ENCODE assay signal across 17 cellular contexts in the genomic region with DNA sequence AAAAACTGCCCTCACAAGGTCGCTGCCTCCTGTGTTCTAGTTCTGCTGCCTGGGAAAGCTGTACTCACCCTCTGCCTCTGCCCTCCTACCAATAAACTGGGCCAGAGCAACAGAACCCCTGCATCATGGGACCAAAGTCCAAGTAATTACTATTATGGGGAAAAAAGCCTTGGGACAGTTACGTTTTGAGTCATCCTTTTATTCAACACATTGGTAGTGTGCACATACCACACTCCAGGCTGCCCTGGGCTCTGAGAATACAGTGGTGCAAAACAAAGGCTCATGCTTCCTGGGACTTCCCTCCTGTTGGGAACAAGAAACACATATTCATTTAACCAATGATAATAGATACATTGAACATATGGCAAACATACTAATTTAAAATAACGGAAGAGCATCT. TPM values are rescaled to one million over a fixed set of nuclear protein-coding genes. Genes with fewer than 3 reads are reported as not detected.
DNase-seq lines count a peak whose midpoint lies in the region; ATAC-seq and TF ChIP-seq lines count a peak whose summit lies in the region.
"Had no signal": no experiment of that assay in that cellular context is flagged by ENCODE, and none has a peak within 500 bp of the region (broad histone marks: within the 10 kb centered on the region; RNA-seq: fewer than 3 reads in every experiment).

No MANE protein-coding gene starts in this region.

- no peaks in the 10 kb centered on the region for H3K36me3 Mint-ChIP-seq in nephron progenitor cell (ENCODE audit: low read depth)

- TF ChIP-seq EP300 in ovary (IDR thresholded peaks at IDR 0.05), result no peak

- no peak for TF ChIP-seq POLR2A in ovary (IDR thresholded peaks at IDR 0.05)

- no peak for TF ChIP-seq CTCF in left ventricle myocardium inferior (IDR thresholded peaks at IDR 0.05; ENCODE audit: borderline replicate concordance)
- no peak for TF ChIP-seq CTCF in coronary artery (IDR thresholded peaks at IDR 0.05)
- TF ChIP-seq CTCF in nephron progenitor cell (IDR thresholded peaks at IDR 0.05), result no peak
- no peak for TF ChIP-seq CTCF in ovary (IDR thresholded peaks at IDR 0.05)

- no peak for ATAC-seq in Right ventricle myocardium inferior
- ATAC-seq in aorta (ENCODE audit: low FRiP score), result peak; percentile 19
- ATAC-seq: K562, PC-3 had no signal

- WGBS in aorta, 2 donors, result 38 to 42% methylated on average over 3 of the region's 3 CpGs
- WGBS in ovary, 3 donors, result 42 to 71% (median 48%) methylated on average over 3 of the region's 3 CpGs

- H3K27me3 Mint-ChIP-seq in nephron progenitor cell (ENCODE audit: low read depth, poor library complexity), result peaks cover 6% of the 10 kb centered on the region

- DNase-seq in left ventricle myocardium inferior (no peak), Right ventricle myocardium inferior (ENCODE audit: missing footprints) (no peak), coronary artery (ENCODE audit: low spot score) (no peak), nephron progenitor cell (no peak), aorta (no peak), iPS-NIHi11 (ENCODE audit: low spot score) (no peak), ovary (no peak), NCI-H524 (lab: John Stamatoyannopoulos, UW) (no peak)
- DNase-seq: 8988T, NCI-H1436 treated with DMSO at 0.1 percent for 48 hours, NCI-H2029 treated with DMSO at 0.1 percent for 48 hours, NCI-H2171 treated with DMSO at 0.1 percent for 48 hours, NCI-H446 treated with DMSO at 0.1 percent for 48 hours, NCI-H774, PC-3 had no signal

- H3K4me1 ChIP-seq in left ventricle myocardium inferior, result peaks cover 52% of the 10 kb centered on the region
- no peaks in the 10 kb centered on the region for H3K4me1 ChIP-seq in aorta (ENCODE audit: control insufficient read depth in 1 of 2, insufficient read depth in 2 of 2, low read length in 2 of 2)
- H3K4me1 ChIP-seq in ovary (ENCODE audit: insufficient read depth), result no peaks in the 10 kb centered on the region

- no peak overlapping the region for H3K4me3 ChIP-seq in left ventricle myocardium inferior
- peak overlapping the region; percentile 18 for H3K4me3 ChIP-seq in coronary artery
- H3K4me3 ChIP-seq in aorta (ENCODE audit: low read length in 2 of 2), result no peak overlapping the region
- no peak overlapping the region for H3K4me3 ChIP-seq in ovary
- H3K4me3 ChIP-seq: K562 had no signal

- H3K36me3 ChIP-seq in left ventricle myocardium inferior, result no peaks in the 10 kb centered on the region
- H3K36me3 ChIP-seq in aorta (ENCODE audit: control insufficient read depth in 1 of 2, insufficient read depth in 2 of 2, low read length in 1 of 2), result no peaks in the 10 kb centered on the region
- no peaks in the 10 kb centered on the region for H3K36me3 ChIP-seq in ovary

- no peak overlapping the region for H3K4me3 Mint-ChIP-seq in nephron progenitor cell

- intact Hi-C loops in left ventricle myocardium inferior (cut with micrococcal nuclease), result no loop called here
- intact Hi-C loops in Right ventricle myocardium inferior (cut with DNase I), result no loop called here
- intact Hi-C loops in aorta (cut with DNase I), result no loop called here
- intact Hi-C loops in ovary (cut with DNase I), result no loop called here

- peak overlapping the region; percentile 78 for H3K27ac Mint-ChIP-seq in nephron progenitor cell

- H3K9me3 Mint-ChIP-seq in nephron progenitor cell, result peaks cover 7% of the 10 kb centered on the region

- H3K27me3 ChIP-seq in left ventricle myocardium inferior (ENCODE audit: low read depth) (no peaks in the 10 kb centered on the region), aorta (ENCODE audit: control insufficient read depth in 1 of 2, insufficient read depth in 2 of 2, low read length in 1 of 2) (no peaks in the 10 kb centered on the region), ovary (no peaks in the 10 kb centered on the region)

- peak overlapping the region; percentile 45 for H3K27ac ChIP-seq in left ventricle myocardium inferior (replicated peaks)
- peak overlapping the region; percentile 65 to 76 for H3K27ac ChIP-seq in coronary artery
- no peak overlapping the region for H3K27ac ChIP-seq in aorta (ENCODE audit: low read depth in 1 of 2, low read length in 2 of 2)
- H3K27ac ChIP-seq in ovary, result no peak overlapping the region
- H3K27ac ChIP-seq: C4-2B had no signal

- H3K4me1 Mint-ChIP-seq in nephron progenitor cell, result peaks cover 5% of the 10 kb centered on the region

- H3K9me3 ChIP-seq in left ventricle myocardium inferior (replicated peaks), result peaks cover 5% of the 10 kb centered on the region
- no peaks in the 10 kb centered on the region for H3K9me3 ChIP-seq in aorta (ENCODE audit: control insufficient read depth, low read length)
- no peaks in the 10 kb centered on the region for H3K9me3 ChIP-seq in ovary

RNA-seq across cellular contexts. Expression of a gene that starts 49.0 kb away (rescaled TPM):
- total RNA-seq in left ventricle myocardium inferior, result 137 TPM
- total RNA-seq in Right ventricle myocardium inferior, result 171 TPM
- 100 to 1,000 TPM in 1 of 2 donors, 10 to 100 TPM in 1; 70.4 to 114 TPM for total RNA-seq in aorta
- polyA plus RNA-seq in aorta, result 10 to 100 TPM in 1 of 2 donors, 1 to 10 TPM in 1; 4.3 to 22.1 TPM
- 1 to 10 TPM; 2.5 to 6.8 (median 3.7) TPM for total RNA-seq in ovary
- 1 to 10 TPM; 2.2 to 8.3 TPM for polyA plus RNA-seq in ovary
- total RNA-seq: K562, PC-3 had no signal
- polyA plus RNA-seq: K562 had no signal

Comparison
In these comparisons a context has a peak if more than half of its experiments do, and no peak if none do; other contexts are left out.
1. H3K27ac ChIP-seq: peak in left ventricle myocardium inferior (single experiment) and coronary artery (2 of 2); none in aorta (0 of 2) and ovary (0 of 2).
2. RNA of a gene that starts 49.0 kb away (total RNA-seq): 171 TPM in Right ventricle myocardium inferior (single experiment), 137 TPM in left ventricle myocardium inferior (single experiment) and 70.4 to 114 TPM in aorta; 2.5 to 6.8 TPM in ovary; every median in the first group is over 4 times any median in the second.